In genomic region chrX:48476919-48477318, GRCh38 we compare ENCODE assay signal across 9 cellular contexts. TPM values are rescaled to one million over a fixed set of nuclear protein-coding genes. Genes with fewer than 3 reads are reported as not detected.
DNase-seq lines count a peak whose midpoint lies in the region; ATAC-seq and TF ChIP-seq lines count a peak whose summit lies in the region.
"Had no signal": no experiment of that assay in that cellular context is flagged by ENCODE, and none has a peak within 500 bp of the region (broad histone marks: within the 10 kb centered on the region; RNA-seq: fewer than 3 reads in every experiment).

No MANE protein-coding gene starts in this region.

- H4K20me1 ChIP-seq in H9 (ENCODE audit: control insufficient read depth, insufficient read depth, insufficient read length), result no peaks in the 10 kb centered on the region

- H3K36me3 Mint-ChIP-seq in H9 (ENCODE audit: insufficient read depth in 1 of 3, low read depth in 3 of 3), result peaks cover 25 to 50% (median 36%) of the 10 kb centered on the region in 3 experiments
- H3K36me3 Mint-ChIP-seq in WTC11, result peaks cover 12% of the 10 kb centered on the region
- H3K36me3 Mint-ChIP-seq in glutamatergic neuron (ENCODE audit: unreplicated experiment), result no peaks in the 10 kb centered on the region

- H3K4me3 Mint-ChIP-seq in H9 (peak overlapping the region; percentile 82 to 89), WTC11 (peak overlapping the region; percentile 93), glutamatergic neuron (ENCODE audit: unreplicated experiment) (peak overlapping the region; percentile 95)

- no peak overlapping the region for H3K4ac ChIP-seq in H9 (ENCODE audit: low read depth, low read length)

- peak overlapping the region; percentile 75 to 84 (median 81) for H3K4me3 ChIP-seq in skeletal muscle tissue (ENCODE audit: low read length in 3 of 3)

- no peak overlapping the region for H2AK5ac ChIP-seq in H9 (ENCODE audit: insufficient read length, low read length)

- H3K56ac ChIP-seq in H9 (ENCODE audit: insufficient read length, low read depth, low read length), result no peak overlapping the region

- H4K5ac ChIP-seq in H9 (ENCODE audit: insufficient read length, low read depth, low read length), result no peak overlapping the region

- CTCF ChIA-PET in WTC11 (lab: Charles Lee), result interaction anchor here (0.8 kb wide), 1 partner anchor 9 kb away, joined by 3 read pairs; no protein-coding TSS in a partner anchor

- peaks cover 71 to 83% of the 10 kb centered on the region in 2 experiments for H3K9me3 Mint-ChIP-seq in H9
- no peaks in the 10 kb centered on the region for H3K9me3 Mint-ChIP-seq in WTC11
- peaks cover 18% of the 10 kb centered on the region for H3K9me3 Mint-ChIP-seq in glutamatergic neuron (ENCODE audit: unreplicated experiment)

- H3K23me2 ChIP-seq in H9 (ENCODE audit: insufficient read length, low read depth, low read length, poor library complexity, severe bottlenecking), result no peaks in the 10 kb centered on the region

- H3K14ac ChIP-seq in H9 (ENCODE audit: insufficient read depth, low read length), result no peak overlapping the region

- no peaks in the 10 kb centered on the region; the same call in 1 of the 2 replicates for H3K4me1 ChIP-seq in H9 (ENCODE audit: insufficient read depth, low read length)
- peaks cover 0 to 6% (median 5%) of the 10 kb centered on the region in 3 donors for H3K4me1 ChIP-seq in skeletal muscle tissue (ENCODE audit: control insufficient read depth in 3 of 3, insufficient read depth in 3 of 3, low read length in 3 of 3)

- no peak overlapping the region for H2BK20ac ChIP-seq in H9 (ENCODE audit: low read depth, low read length, poor library complexity, severe bottlenecking)

- H3K9me3 ChIP-seq in H9 (ENCODE audit: control insufficient read depth, low read depth, low read length), result peaks cover 29% of the 10 kb centered on the region
- no peaks in the 10 kb centered on the region for H3K9me3 ChIP-seq in skeletal muscle tissue (ENCODE audit: control insufficient read depth in 3 of 3, low read length in 3 of 3)

- H2AFZ ChIP-seq in H9 (ENCODE audit: low read length), result no peak overlapping the region

- H4K91ac ChIP-seq in H9 (ENCODE audit: insufficient read length, low read depth, low read length), result no peak overlapping the region

- H3K27ac ChIP-seq in H9 (ENCODE audit: insufficient read length, low read depth, low read length) (no peak overlapping the region), skeletal muscle tissue (ENCODE audit: low read depth, low read length) (peak overlapping the region; percentile 57)

- ATAC-seq in WTC11 (no peak), GM18873 (IDR thresholded peaks at IDR 0.05; ENCODE audit: low FRiP score, unreplicated experiment) (no peak)

- no peak overlapping the region for H3K23ac ChIP-seq in H9 (ENCODE audit: insufficient read length, low read depth, low read length)

- H2BK5ac ChIP-seq in H9 (ENCODE audit: insufficient read length, low read length), result no peak overlapping the region

- no peak overlapping the region for H4K8ac ChIP-seq in H9 (replicated peaks; ENCODE audit: insufficient read length, low read depth, low read length)

- no peaks in the 10 kb centered on the region for H3K27me3 ChIP-seq in H9 (ENCODE audit: insufficient read depth, low read length)
- H3K27me3 ChIP-seq in skeletal muscle tissue (ENCODE audit: control insufficient read depth in 3 of 3, insufficient read depth in 3 of 3, low read length in 3 of 3), result no peaks in the 10 kb centered on the region

- peaks cover under 1 to 9% (median 3%) of the 10 kb centered on the region in 3 donors for H3K36me3 ChIP-seq in skeletal muscle tissue (ENCODE audit: control insufficient read depth in 3 of 3, insufficient read depth in 3 of 3, low read length in 3 of 3)

- TF ChIP-seq CTCF in H9 (conservative IDR thresholded peaks at IDR 0.05), result no peak
- no peak for TF ChIP-seq CTCF in WTC11 (IDR thresholded peaks at IDR 0.05)
- TF ChIP-seq CTCF in glutamatergic neuron (IDR thresholded peaks at IDR 0.05; ENCODE audit: partially characterized antibody, unreplicated experiment), result no peak

- POLR2A ChIA-PET in WTC11 (lab: Charles Lee), result no interaction called here

- WGBS in H9 (ENCODE audit: extremely low coverage, insufficient read length, low lambda C conversion rate), result 100% methylated on average over 1 of the region's 4 CpGs

- peaks cover 3% of the 10 kb centered on the region; the same call in 1 of the 2 replicates for H3K79me2 ChIP-seq in H9 (ENCODE audit: insufficient read depth, low read length)

- H2BK120ac ChIP-seq in H9 (ENCODE audit: low read depth, low read length, poor library complexity, severe bottlenecking), result no peak overlapping the region

- no peak overlapping the region for H2BK15ac ChIP-seq in H9 (ENCODE audit: low read depth, low read length)

- H3K4me2 ChIP-seq in H9 (ENCODE audit: insufficient read depth, insufficient read length, low read length), result peak overlapping the region; percentile 83

- H3K79me1 ChIP-seq in H9 (ENCODE audit: insufficient read depth, low read depth, low read length, poor library complexity, severe bottlenecking), result no peaks in the 10 kb centered on the region

- H2BK12ac ChIP-seq in H9 (ENCODE audit: insufficient read length, low read depth, low read length), result no peak overlapping the region

- no peak overlapping the region for H3T11ph ChIP-seq in H9 (ENCODE audit: low read length)

- DNase-seq in H9 (no peak), WTC11 (ENCODE audit: low spot score) (no peak), glutamatergic neuron (no peak), SIG-M5 treated with dmso at 0.1 percent for 504 hours (lab: John Stamatoyannopoulos, UW; ENCODE audit: unreplicated experiment) (no peak), NAMALWA (ENCODE audit: low spot score) (no peak)
- DNase-seq in activated CD4-positive, alpha-beta T cell treated with anti-CD3 and anti-CD28 coated beads for 4 hours, result no peak
- DNase-seq: SIG-M5 had no signal

- H3K27me3 Mint-ChIP-seq in H9 (ENCODE audit: low read depth) (peaks cover 3% of the 10 kb centered on the region), WTC11 (ENCODE audit: low read depth) (no peaks in the 10 kb centered on the region), glutamatergic neuron (ENCODE audit: unreplicated experiment) (peaks cover 9% of the 10 kb centered on the region)

- peak overlapping the region; percentile 12 for H3K9ac ChIP-seq in H9 (ENCODE audit: extremely low read depth, insufficient read length, low read length)
- peak overlapping the region in 1 of 3 donors; percentile 85 for H3K9ac ChIP-seq in skeletal muscle tissue (ENCODE audit: low read depth in 1 of 3, low read length in 3 of 3)

- H3K18ac ChIP-seq in H9 (ENCODE audit: insufficient read length, low read depth, low read length), result no peak overlapping the region

- peaks cover 23 to 30% of the 10 kb centered on the region in 2 experiments for H3K4me1 Mint-ChIP-seq in H9
- peaks cover 33% of the 10 kb centered on the region for H3K4me1 Mint-ChIP-seq in WTC11
- H3K4me1 Mint-ChIP-seq in glutamatergic neuron (ENCODE audit: low read depth, unreplicated experiment), result peaks cover 21% of the 10 kb centered on the region

- H3K27ac Mint-ChIP-seq in H9 (no peak overlapping the region), WTC11 (no peak overlapping the region; the same call in 1 of the 2 replicates), glutamatergic neuron (ENCODE audit: unreplicated experiment) (peak overlapping the region; percentile 43)

TF ChIP-seq in WTC11, 78 proteins besides CTCF, POLR2A, EP300 and RAD21 (continues in another document):
- TF ChIP-seq SP1 (CRISPR knock-in tag; conservative IDR thresholded peaks at IDR 0.05), result no peak
- no peak for TF ChIP-seq NFE2L1 (CRISPR knock-in tag; IDR thresholded peaks at IDR 0.05)
- TF ChIP-seq FOXP1 (CRISPR knock-in tag; IDR thresholded peaks at IDR 0.05; ENCODE audit: borderline replicate concordance), result no peak
- no peak for TF ChIP-seq PRDM15 (CRISPR knock-in tag; IDR thresholded peaks at IDR 0.05)

RNA-seq across cellular contexts. Expression of gene FTSJ1, which starts 0.9 kb away (rescaled TPM):
- total RNA-seq in H9 (2021) (49.4 and 52.8 TPM in 2 replicates), WTC11 (2021) (50.2 to 54.5 TPM (median 53.9 TPM) in 3 replicates), glutamatergic neuron (ENCODE audit: unreplicated experiment) (87.6 TPM), skeletal muscle tissue (20.9 TPM)

RNA-seq across cellular contexts. Expression of gene SLC38A5, which starts 6.9 kb away (rescaled TPM):
- total RNA-seq in H9 (2021), result 25.1 and 28.3 TPM in 2 replicates
- 30.9 to 50.6 TPM (median 34.6 TPM) in 3 replicates for total RNA-seq in WTC11 (2021)
- total RNA-seq in glutamatergic neuron (ENCODE audit: unreplicated experiment), result 136 TPM
- total RNA-seq in skeletal muscle tissue, result 6.3 TPM

RNA-seq across cellular contexts. Expression of gene PORCN, which starts 31.9 kb away (rescaled TPM):
- total RNA-seq in H9 (2021), result 12.6 and 13.2 TPM in 2 replicates
- total RNA-seq in WTC11 (2021), result 16.4 to 19.7 TPM (median 16.9 TPM) in 3 replicates
- 18.6 TPM for total RNA-seq in glutamatergic neuron (ENCODE audit: unreplicated experiment)
- 1.0 TPM for total RNA-seq in skeletal muscle tissue

RNA-seq across cellular contexts. Expression of gene EBP, which starts 44.7 kb away (rescaled TPM):
- total RNA-seq in H9 (2021), result 117 and 124 TPM in 2 replicates
- total RNA-seq in WTC11 (2021), result 129 to 145 TPM (median 138 TPM) in 3 replicates
- 132 TPM for total RNA-seq in glutamatergic neuron (ENCODE audit: unreplicated experiment)
- total RNA-seq in skeletal muscle tissue, result 21.4 TPM
